ENCODE assay signal across 9 cellular contexts in the genomic region with DNA sequence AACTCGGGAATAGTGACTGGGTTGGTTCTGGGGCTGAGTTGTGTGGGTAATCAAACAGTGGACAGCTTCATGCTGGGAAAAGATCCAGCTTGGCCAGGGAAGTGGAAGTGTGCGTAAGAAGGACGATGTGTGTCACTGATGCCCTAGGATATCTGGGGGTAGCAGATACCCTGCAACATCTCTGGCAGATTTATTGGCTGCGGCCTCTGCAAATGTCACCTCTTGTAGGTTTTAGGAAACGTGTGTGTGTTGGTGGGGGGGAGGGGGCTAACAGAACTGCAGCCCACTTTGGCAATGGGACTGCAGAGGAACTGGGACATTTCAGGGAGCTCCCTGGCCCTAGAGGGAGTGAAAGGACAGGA. TPM values are rescaled to one million over a fixed set of nuclear protein-coding genes. Genes with fewer than 3 reads are reported as not detected.
DNase-seq lines count a peak whose midpoint lies in the region; TF ChIP-seq lines count a peak whose summit lies in the region.
"Had no signal": no experiment of that assay in that cellular context is flagged by ENCODE, and none has a peak within 500 bp of the region (broad histone marks: within the 10 kb centered on the region; RNA-seq: fewer than 3 reads in every experiment).

No MANE protein-coding gene starts in this region.

- no peaks in the 10 kb centered on the region for H3K9me3 ChIP-seq in BLaER1 treated with 17β-estradiol and CSF1 and Interleukin-3, amounts not matched to agents 10 nM and 100 nM (replicated peaks in 1 of 11)

- peak; percentile 54 for DNase-seq in NCI-H69 (lab: John Stamatoyannopoulos, UW)
- no peak for DNase-seq in dorsolateral prefrontal cortex
- no peak for DNase-seq in neural crest cell (ENCODE audit: low read depth, low spot score)
- DNase-seq in GM19238 (ENCODE audit: insufficient read length, low spot score), result no peak
- no peak for DNase-seq in retina
- no peak for DNase-seq in stimulated activated CD4-positive, alpha-beta T cell treated with anti-CD3 and anti-CD28 coated beads, Interleukin-1b, Interleukin-23, amount 100 ng/mL, for 48 hours
- no peak for DNase-seq in SIG-M5 treated with dmso at 0.1 percent for 504 hours (lab: John Stamatoyannopoulos, UW; ENCODE audit: unreplicated experiment)
- DNase-seq: activated naive CD4-positive, alpha-beta T cell treated with anti-CD3 and anti-CD28 coated beads, Interleukin-2, amount 50 U/mL, for 16 hours had no signal

- peaks cover 13 to 51% (median 28%) of the 10 kb centered on the region in 11 experiments; a peak in 17 of 22 replicates for H4K20me1 ChIP-seq in BLaER1 treated with 17β-estradiol and CSF1 and Interleukin-3, amounts not matched to agents 10 nM and 100 nM

- no peaks in the 10 kb centered on the region for H3K36me3 Mint-ChIP-seq in neural crest cell (ENCODE audit: low read depth)

- peaks cover 0 to 9% (median 6%) of the 10 kb centered on the region in 11 experiments; a peak in 3 of 22 replicates for H3K36me3 ChIP-seq in BLaER1 treated with 17β-estradiol and CSF1 and Interleukin-3, amounts not matched to agents 10 nM and 100 nM

- peak overlapping the region; percentile 71 to 98 (median 76); a peak in 19 of 20 replicates for H3K4me3 ChIP-seq in BLaER1 treated with 17β-estradiol and CSF1 and Interleukin-3, amounts not matched to agents 10 nM and 100 nM
- peak overlapping the region in 50 of 59 donors; percentile 40 to 96 (median 62) for H3K4me3 ChIP-seq in dorsolateral prefrontal cortex

- H3K27me3 Mint-ChIP-seq in neural crest cell (ENCODE audit: low read depth), result peaks cover 3% of the 10 kb centered on the region

- H3K9me3 Mint-ChIP-seq in neural crest cell, result no peaks in the 10 kb centered on the region

- H3K27ac Mint-ChIP-seq in neural crest cell (ENCODE audit: unreplicated experiment), result no peak overlapping the region

- peaks cover 35% of the 10 kb centered on the region for H3K4me1 Mint-ChIP-seq in neural crest cell

- H3K27me3 ChIP-seq in BLaER1 treated with 17β-estradiol and CSF1 and Interleukin-3, amounts not matched to agents 10 nM and 100 nM, result peaks cover 0 to 59% (median 48%) of the 10 kb centered on the region in 11 experiments; a peak in 18 of 22 replicates
- H3K27me3 ChIP-seq in dorsolateral prefrontal cortex, result no peaks in the 10 kb centered on the region

- peak overlapping the region; percentile 98 for H3K4me3 Mint-ChIP-seq in neural crest cell

- intact Hi-C loops in dorsolateral prefrontal cortex (cut with DNase I), result no loop called here

- TF ChIP-seq CTCF in dorsolateral prefrontal cortex (IDR thresholded peaks at IDR 0.05 in 54 of 56, conservative IDR thresholded peaks at IDR 0.05 in 2 of 56; ENCODE audit: low read depth in 1 of 56, partially characterized antibody in 56 of 56), result peak in 1 of 56 donors; percentile 1
- no peak for TF ChIP-seq CTCF in neural crest cell (conservative IDR thresholded peaks at IDR 0.05)

- H3K9ac ChIP-seq in BLaER1 treated with 17β-estradiol and CSF1 and Interleukin-3, amounts not matched to agents 10 nM and 100 nM, result peak overlapping the region; percentile 59 to 87 (median 82); a peak in 17 of 22 replicates

- H3K4me1 ChIP-seq in BLaER1 treated with 17β-estradiol and CSF1 and Interleukin-3, amounts not matched to agents 10 nM and 100 nM, result peaks cover 52 to 80% (median 74%) of the 10 kb centered on the region in 10 experiments

- peak overlapping the region; percentile 90 to 100 (median 99) for H3K4me2 ChIP-seq in BLaER1 treated with 17β-estradiol and CSF1 and Interleukin-3, amounts not matched to agents 10 nM and 100 nM

- peak overlapping the region in 3 of 11 experiments; percentile 46 to 61 (median 49); a peak in 3 of 22 replicates for H3K27ac ChIP-seq in BLaER1 treated with 17β-estradiol and CSF1 and Interleukin-3, amounts not matched to agents 10 nM and 100 nM
- H3K27ac ChIP-seq in dorsolateral prefrontal cortex, result peak overlapping the region; percentile 85 to 99 (median 95)

RNA-seq across cellular contexts. Expression of gene AGAP3, which starts 1.0 kb away (rescaled TPM):
- 100 to 1,000 TPM; 309 to 533 (median 426) TPM for total RNA-seq in dorsolateral prefrontal cortex
- total RNA-seq in neural crest cell, result 128 and 139 TPM in 2 replicates

RNA-seq across cellular contexts. Expression of gene TMUB1, which starts 2.0 kb away (rescaled TPM):
- total RNA-seq in dorsolateral prefrontal cortex, result 10 to 100 TPM; 17.3 to 45.4 (median 25.2) TPM
- 44.9 and 46.5 TPM in 2 replicates for total RNA-seq in neural crest cell

RNA-seq across cellular contexts. Expression of gene FASTK, which starts 4.7 kb away (rescaled TPM):
- total RNA-seq in dorsolateral prefrontal cortex, result 100 to 1,000 TPM in 1 of 120 experiments, 10 to 100 TPM in 119; 53.2 to 105 (median 70.3) TPM
- 82.4 and 86.1 TPM in 2 replicates for total RNA-seq in neural crest cell

RNA-seq across cellular contexts. Expression of gene SLC4A2, which starts 25.9 kb away (rescaled TPM):
- total RNA-seq in dorsolateral prefrontal cortex (100 to 1,000 TPM in 1 of 120 experiments, 10 to 100 TPM in 119; 15.3 to 100 (median 42.1) TPM), neural crest cell (139 and 141 TPM in 2 replicates)

RNA-seq across cellular contexts. Expression of gene CDK5, which starts 27.6 kb away (rescaled TPM):
- total RNA-seq in dorsolateral prefrontal cortex, result 10 to 100 TPM; 24.9 to 86.2 (median 58.7) TPM
- total RNA-seq in neural crest cell, result 38.9 TPM in 2 replicates
